In the genomic region with DNA sequence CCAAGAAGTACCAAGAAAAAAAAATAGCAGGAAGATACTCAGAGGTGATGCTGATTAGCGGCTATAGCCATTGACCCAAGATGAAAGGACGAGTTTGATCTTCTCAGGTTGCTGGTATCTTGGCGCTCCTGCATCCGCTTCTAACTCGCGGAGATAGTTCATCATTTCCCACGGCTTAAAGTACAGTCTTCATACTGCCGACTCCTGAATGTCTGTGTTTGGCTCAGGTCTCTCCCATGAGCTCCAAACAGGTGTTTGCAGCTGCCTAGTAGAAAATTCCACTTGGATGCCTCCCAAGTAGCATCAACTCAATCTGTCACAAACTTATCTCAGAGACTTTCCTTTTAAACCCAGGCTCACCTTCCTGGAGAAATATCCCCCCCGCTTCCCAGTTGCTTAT, we compare ENCODE assay signal across 17 cellular contexts.
"Had no signal": no experiment of that assay in that cellular context is flagged by ENCODE, and none has a peak within 500 bp of the region (broad histone marks: within the 10 kb centered on the region; RNA-seq: fewer than 3 reads in every experiment).

No MANE protein-coding gene starts in this region.

- H3K36me3 ChIP-seq: SJSA1 had no signal

- H3K9me3 ChIP-seq: SJSA1 had no signal

- H3K4me3 ChIP-seq: SJSA1, SK-N-MC had no signal

- H3K27me3 ChIP-seq: SJSA1 had no signal

- DNase-seq: KBM-7, MV-4-11, NCI-H1092, NCI-H1417, NCI-H1436 treated with DMSO at 0.1 percent for 48 hours, NCI-H1694, NCI-H1930, NCI-H2081, NCI-H2107, NCI-H226, NCI-H510A, NCI-H82, Right ventricle myocardium superior, RPMI8226, SIG-M5 had no signal

- H3K4me1 ChIP-seq: SJSA1 had no signal

- H3K27ac ChIP-seq: SJSA1, SK-N-MC had no signal
